ENCODE assay signal across 12 cellular contexts in the genomic region with DNA sequence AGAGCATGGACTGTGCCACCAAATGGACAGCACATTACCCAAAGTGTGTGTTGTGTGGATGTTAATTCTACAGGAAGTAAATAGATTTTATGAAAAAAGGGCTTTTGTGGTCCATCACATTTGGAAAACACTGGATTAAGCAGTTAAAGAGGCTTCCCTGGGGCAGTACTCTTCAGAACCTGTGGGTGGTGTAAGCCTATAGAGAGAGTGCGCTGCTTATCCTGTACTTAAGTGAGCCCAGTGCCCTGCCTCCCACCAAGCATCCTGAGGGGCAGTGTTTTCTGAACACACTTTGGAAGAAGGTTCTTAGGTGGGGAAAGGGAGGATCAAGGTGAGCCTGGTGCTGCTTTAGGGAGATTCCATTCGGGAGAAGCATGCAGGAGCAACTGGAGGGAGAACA. TPM values are rescaled to one million over a fixed set of nuclear protein-coding genes. Genes with fewer than 3 reads are reported as not detected.
DNase-seq lines count a peak whose midpoint lies in the region; ATAC-seq and TF ChIP-seq lines count a peak whose summit lies in the region.
"Had no signal": no experiment of that assay in that cellular context is flagged by ENCODE, and none has a peak within 500 bp of the region (broad histone marks: within the 10 kb centered on the region; RNA-seq: fewer than 3 reads in every experiment).

No MANE protein-coding gene starts in this region.

- no peaks in the 10 kb centered on the region for H3K9me3 ChIP-seq in PC-9 (ENCODE audit: insufficient read depth, low read depth)
- no peaks in the 10 kb centered on the region for H3K9me3 ChIP-seq in transverse colon
- H3K9me3 ChIP-seq in naive thymus-derived CD4-positive, alpha-beta T cell (ENCODE audit: control insufficient read depth in 2 of 3, low read length in 3 of 3) = no peaks in the 10 kb centered on the region
- H3K9me3 ChIP-seq: vagina had no signal

- no peak overlapping the region for H3K27ac Mint-ChIP-seq in activated CD8-positive, alpha-beta memory T cell treated with anti-CD3 and anti-CD28 coated beads, Interleukin-2, amount 10 ng/mL, durations not matched to agents 7 days and 5 days
- H3K27ac Mint-ChIP-seq in progenitor cell of endocrine pancreas = no peak overlapping the region
- H3K27ac Mint-ChIP-seq in naive thymus-derived CD4-positive, alpha-beta T cell = no peak overlapping the region
- H3K27ac Mint-ChIP-seq: B cell had no signal

- H3K9me2 ChIP-seq in PC-9 (ENCODE audit: insufficient read depth) = no peaks in the 10 kb centered on the region

- H3K4me3 ChIP-seq in PC-9 = no peak overlapping the region
- no peak overlapping the region for H3K4me3 ChIP-seq in epithelial cell of esophagus (ENCODE audit: low read length)
- no peak overlapping the region for H3K4me3 ChIP-seq in transverse colon
- no peak overlapping the region for H3K4me3 ChIP-seq in naive thymus-derived CD4-positive, alpha-beta T cell (ENCODE audit: low read length)
- H3K4me3 ChIP-seq: vagina had no signal

- H3K4me3 Mint-ChIP-seq in activated CD8-positive, alpha-beta memory T cell treated with anti-CD3 and anti-CD28 coated beads, Interleukin-2, amount 10 ng/mL, durations not matched to agents 7 days and 5 days = no peak overlapping the region
- no peak overlapping the region for H3K4me3 Mint-ChIP-seq in progenitor cell of endocrine pancreas (ENCODE audit: low read depth)
- no peak overlapping the region for H3K4me3 Mint-ChIP-seq in naive thymus-derived CD4-positive, alpha-beta T cell
- H3K4me3 Mint-ChIP-seq: activated T-cell treated with anti-CD3 and anti-CD28 coated beads, Interleukin-2, amount 50 U/mL, for 4 hours; B cell had no signal

- in situ Hi-C loops in transverse colon (cut with MboI; ENCODE audit: low pct_ligation_motif_present in 1 of 4, low pct_unique_long_range_greater_than_20kb in 1 of 4, low sequenced_read_pairs in 3 of 4) = no loop called here

- H3K36me3 Mint-ChIP-seq in activated CD8-positive, alpha-beta memory T cell treated with anti-CD3 and anti-CD28 coated beads, Interleukin-2, amount 10 ng/mL, durations not matched to agents 7 days and 5 days = peaks cover 2% of the 10 kb centered on the region
- H3K36me3 Mint-ChIP-seq in progenitor cell of endocrine pancreas (ENCODE audit: insufficient read depth) = peaks cover 1% of the 10 kb centered on the region
- H3K36me3 Mint-ChIP-seq in naive thymus-derived CD4-positive, alpha-beta T cell = peaks cover 0 to 14% (median 0%) of the 10 kb centered on the region in 5 donors

- H4K20me1 ChIP-seq in PC-9 (ENCODE audit: insufficient read depth) = no peaks in the 10 kb centered on the region

- no peaks in the 10 kb centered on the region for H3K4me1 ChIP-seq in PC-9 (replicated peaks; ENCODE audit: insufficient read depth)
- H3K4me1 ChIP-seq in transverse colon = no peaks in the 10 kb centered on the region
- H3K4me1 ChIP-seq in naive thymus-derived CD4-positive, alpha-beta T cell (ENCODE audit: control insufficient read depth in 2 of 2, insufficient read depth in 2 of 2, low read length in 2 of 2) = no peaks in the 10 kb centered on the region
- H3K4me1 ChIP-seq: vagina had no signal

- H3K4me2 ChIP-seq in PC-9 = no peak overlapping the region

- intact Hi-C loops in PC-9 (cut with micrococcal nuclease; ENCODE audit: unreplicated experiment) = no loop called here
- intact Hi-C loops in transverse colon (cut with DNase I; ENCODE audit: low total_unique reads) = no loop called here
- intact Hi-C loops in naive thymus-derived CD4-positive, alpha-beta T cell (cut with micrococcal nuclease) = no loop called here

- H3K9me3 Mint-ChIP-seq in activated CD8-positive, alpha-beta memory T cell treated with anti-CD3 and anti-CD28 coated beads, Interleukin-2, amount 10 ng/mL, durations not matched to agents 7 days and 5 days (ENCODE audit: low read depth) = no peaks in the 10 kb centered on the region
- H3K9me3 Mint-ChIP-seq in progenitor cell of endocrine pancreas (ENCODE audit: low read depth) = no peaks in the 10 kb centered on the region
- H3K9me3 Mint-ChIP-seq in naive thymus-derived CD4-positive, alpha-beta T cell = peaks cover 0 to 2% (median 0%) of the 10 kb centered on the region in 11 donors
- H3K9me3 Mint-ChIP-seq: activated T-cell treated with anti-CD3 and anti-CD28 coated beads, Interleukin-2, amount 50 U/mL, for 4 hours had no signal

- H3K27ac ChIP-seq in PC-9 (no peak overlapping the region), transverse colon (no peak overlapping the region)
- H3K27ac ChIP-seq in naive thymus-derived CD4-positive, alpha-beta T cell (ENCODE audit: low read depth, low read length) = no peak overlapping the region
- H3K27ac ChIP-seq: vagina had no signal

- POLR2A ChIA-PET in PC-9 (lab: Charles Lee; ENCODE audit: unreplicated experiment) = no interaction called here
- POLR2A ChIA-PET in naive thymus-derived CD4-positive, alpha-beta T cell (lab: Charles Lee) = no interaction called here

- no peaks in the 10 kb centered on the region for H3K4me1 Mint-ChIP-seq in activated CD8-positive, alpha-beta memory T cell treated with anti-CD3 and anti-CD28 coated beads, Interleukin-2, amount 10 ng/mL, durations not matched to agents 7 days and 5 days
- H3K4me1 Mint-ChIP-seq in progenitor cell of endocrine pancreas (ENCODE audit: low read depth) = no peaks in the 10 kb centered on the region
- peaks cover 0 to 5% (median 0%) of the 10 kb centered on the region in 7 donors for H3K4me1 Mint-ChIP-seq in naive thymus-derived CD4-positive, alpha-beta T cell
- H3K4me1 Mint-ChIP-seq: B cell had no signal

- no peaks in the 10 kb centered on the region for H3K27me3 ChIP-seq in PC-9 (ENCODE audit: insufficient read depth, low read depth)
- H3K27me3 ChIP-seq in transverse colon = no peaks in the 10 kb centered on the region
- H3K27me3 ChIP-seq in naive thymus-derived CD4-positive, alpha-beta T cell (ENCODE audit: control insufficient read depth in 2 of 2, insufficient read depth in 2 of 2, low read length in 2 of 2) = no peaks in the 10 kb centered on the region
- H3K27me3 ChIP-seq: vagina had no signal

- no peak for TF ChIP-seq POLR2A in transverse colon (IDR thresholded peaks at IDR 0.05)

- CTCF ChIA-PET in activated CD8-positive, alpha-beta memory T cell treated with anti-CD3 and anti-CD28 coated beads, Interleukin-2, amount 10 ng/mL, durations not matched to agents 7 days and 5 days (lab: Charles Lee) = interaction anchor here (0.8 kb wide), 1 partner anchor 15 kb away, joined by 3 read pairs; no protein-coding TSS in a partner anchor
- CTCF ChIA-PET in PC-9 (lab: Charles Lee) = no interaction called here
- CTCF ChIA-PET in naive thymus-derived CD4-positive, alpha-beta T cell (lab: Charles Lee) = no interaction called here

- WGBS in transverse colon (ENCODE audit: low coverage in 1 of 2), 2 donors = 80 to 88% methylated on average over 2 of the region's 2 CpGs

- peak; percentile 39 for ATAC-seq in activated CD8-positive, alpha-beta memory T cell treated with anti-CD3 and anti-CD28 coated beads, Interleukin-2, amount 10 ng/mL, durations not matched to agents 7 days and 5 days
- no peak for ATAC-seq in GM19351 (IDR thresholded peaks at IDR 0.05; ENCODE audit: unreplicated experiment)
- no peak for ATAC-seq in naive thymus-derived CD4-positive, alpha-beta T cell

- no TSS peak for BruUV-seq in PC-9 (replicated peaks; lab: Mats Ljungman, UMichigan)

- no peak for TF ChIP-seq EP300 in transverse colon (IDR thresholded peaks at IDR 0.05; ENCODE audit: low read depth)

- no peaks in the 10 kb centered on the region for H3K27me3 Mint-ChIP-seq in activated CD8-positive, alpha-beta memory T cell treated with anti-CD3 and anti-CD28 coated beads, Interleukin-2, amount 10 ng/mL, durations not matched to agents 7 days and 5 days
- H3K27me3 Mint-ChIP-seq in progenitor cell of endocrine pancreas = no peaks in the 10 kb centered on the region
- no peaks in the 10 kb centered on the region for H3K27me3 Mint-ChIP-seq in naive thymus-derived CD4-positive, alpha-beta T cell
- H3K27me3 Mint-ChIP-seq: B cell had no signal

- TF ChIP-seq CTCF in PC-9 (conservative IDR thresholded peaks at IDR 0.05) (peak; percentile 65), epithelial cell of esophagus (IDR thresholded peaks at IDR 0.05; ENCODE audit: insufficient read depth, low read depth, low read length, missing control alignments) (peak; percentile 50), progenitor cell of endocrine pancreas (IDR thresholded peaks at IDR 0.05; ENCODE audit: unreplicated experiment) (peak; percentile 44), transverse colon (IDR thresholded peaks at IDR 0.05) (no peak)

- DNase-seq in activated CD8-positive, alpha-beta memory T cell treated with anti-CD3 and anti-CD28 coated beads, Interleukin-2, amount 10 ng/mL, durations not matched to agents 7 days and 5 days = no peak
- no peak for DNase-seq in activated CD8-positive, alpha-beta memory T cell treated with anti-CD3 and anti-CD28 coated beads, Interleukin-2, amount 50 U/mL, for 4 hours
- DNase-seq in PC-9 (peak in 1 of 2 experiments; percentile 36), epithelial cell of esophagus (ENCODE audit: low read depth) (peak; percentile 39), progenitor cell of endocrine pancreas (ENCODE audit: low spot score, unreplicated experiment) (no peak), transverse colon (no peak)
- DNase-seq in naive thymus-derived CD4-positive, alpha-beta T cell = no peak
- DNase-seq: activated T-cell treated with anti-CD3 and anti-CD28 coated beads, Interleukin-2, amount 50 U/mL, for 4 hours; stimulated activated CD4-positive, alpha-beta T cell treated with anti-CD3 and anti-CD28 coated beads, Interleukin-4, amount 100 ng/mL, for 4 hours had no signal

- H3F3A ChIP-seq in PC-9 (ENCODE audit: insufficient read depth, low read depth) = no peaks in the 10 kb centered on the region

- no peak overlapping the region for H2AFZ ChIP-seq in PC-9

- no peaks in the 10 kb centered on the region for H3K79me2 ChIP-seq in PC-9 (ENCODE audit: low read depth)

- H3K36me3 ChIP-seq in PC-9 (ENCODE audit: low read depth) (no peaks in the 10 kb centered on the region), transverse colon (no peaks in the 10 kb centered on the region)
- H3K36me3 ChIP-seq in naive thymus-derived CD4-positive, alpha-beta T cell (ENCODE audit: control insufficient read depth in 2 of 3, insufficient read depth in 3 of 3, low read length in 3 of 3) = no peaks in the 10 kb centered on the region
- H3K36me3 ChIP-seq: vagina had no signal

RNA-seq across cellular contexts. Expression of a gene that starts 10.9 kb away (rescaled TPM):
- 10 to 100 TPM; 40.4 to 77.5 TPM for total RNA-seq in activated CD8-positive, alpha-beta memory T cell treated with anti-CD3 and anti-CD28 coated beads, Interleukin-2, amount 10 ng/mL, durations not matched to agents 7 days and 5 days
- total RNA-seq in PC-9 (2021) (21.7 and 35.8 TPM in 2 replicates), progenitor cell of endocrine pancreas (51.6 and 59.6 TPM in 2 replicates), transverse colon (100 to 1,000 TPM in 2 of 4 donors, 10 to 100 TPM in 2; 47.4 to 352 (median 154) TPM)
- total RNA-seq in naive thymus-derived CD4-positive, alpha-beta T cell = 100 to 1,000 TPM in 1 of 5 experiments, 10 to 100 TPM in 4; 54.9 to 106 (median 68.0) TPM
- 1 to 10 TPM; 2.5 to 3.3 TPM for polyA plus RNA-seq in naive thymus-derived CD4-positive, alpha-beta T cell

RNA-seq across cellular contexts. Expression of a gene that starts 22.9 kb away (rescaled TPM):
- total RNA-seq in activated CD8-positive, alpha-beta memory T cell treated with anti-CD3 and anti-CD28 coated beads, Interleukin-2, amount 10 ng/mL, durations not matched to agents 7 days and 5 days = 10 to 100 TPM; 61.7 to 77.6 TPM
- 53.2 and 57.7 TPM in 2 replicates for total RNA-seq in PC-9 (2021)
- total RNA-seq in progenitor cell of endocrine pancreas = 55.0 and 60.3 TPM in 2 replicates
- total RNA-seq in transverse colon = 10 to 100 TPM; 34.1 to 78.0 (median 43.9) TPM
- 10 to 100 TPM; 17.7 to 61.2 (median 58.0) TPM for total RNA-seq in naive thymus-derived CD4-positive, alpha-beta T cell
- polyA plus RNA-seq in naive thymus-derived CD4-positive, alpha-beta T cell = 10 to 100 TPM; 67.3 to 72.6 TPM

RNA-seq across cellular contexts. Expression of a gene that starts 28.1 kb away (rescaled TPM):
- 100 to 1,000 TPM; 274 to 300 TPM for total RNA-seq in activated CD8-positive, alpha-beta memory T cell treated with anti-CD3 and anti-CD28 coated beads, Interleukin-2, amount 10 ng/mL, durations not matched to agents 7 days and 5 days
- total RNA-seq in PC-9 (2021) (114 and 127 TPM in 2 replicates), progenitor cell of endocrine pancreas (129 and 135 TPM in 2 replicates), transverse colon (100 to 1,000 TPM; 104 to 189 (median 143) TPM)
- total RNA-seq in naive thymus-derived CD4-positive, alpha-beta T cell = 100 to 1,000 TPM; 128 to 273 (median 129) TPM
- 100 to 1,000 TPM; 205 to 212 TPM for polyA plus RNA-seq in naive thymus-derived CD4-positive, alpha-beta T cell

RNA-seq across cellular contexts. Expression of a gene that starts 28.7 kb away (rescaled TPM):
- 10 to 100 TPM; 89.8 to 90.6 TPM for total RNA-seq in activated CD8-positive, alpha-beta memory T cell treated with anti-CD3 and anti-CD28 coated beads, Interleukin-2, amount 10 ng/mL, durations not matched to agents 7 days and 5 days
- total RNA-seq in PC-9 (2021) (72.4 and 99.1 TPM in 2 replicates), progenitor cell of endocrine pancreas (66.6 and 70.8 TPM in 2 replicates), transverse colon (100 to 1,000 TPM in 2 of 4 donors, 10 to 100 TPM in 2; 53.7 to 504 (median 92.0) TPM)
- total RNA-seq in naive thymus-derived CD4-positive, alpha-beta T cell = 10 to 100 TPM; 31.6 to 67.4 (median 36.8) TPM
- polyA plus RNA-seq in naive thymus-derived CD4-positive, alpha-beta T cell = 10 to 100 TPM; 44.3 to 69.5 TPM

RNA-seq across cellular contexts. Expression of a gene that starts 51.2 kb away (rescaled TPM):
- 10 to 100 TPM; 31.7 to 57.7 TPM for total RNA-seq in activated CD8-positive, alpha-beta memory T cell treated with anti-CD3 and anti-CD28 coated beads, Interleukin-2, amount 10 ng/mL, durations not matched to agents 7 days and 5 days
- total RNA-seq in PC-9 (2021) (2.0 and 3.1 TPM in 2 replicates), progenitor cell of endocrine pancreas (16.9 and 17.1 TPM in 2 replicates), transverse colon (10 to 100 TPM in 3 of 4 donors, 1 to 10 TPM in 1; 5.6 to 45.0 (median 15.6) TPM)
- 10 to 100 TPM in 2 of 5 experiments, 1 to 10 TPM in 3; 2.1 to 36.3 (median 2.5) TPM for total RNA-seq in naive thymus-derived CD4-positive, alpha-beta T cell
- 1 to 10 TPM in 1 of 2 donors, under 1 TPM in 1; 0.85 to 2.1 TPM for polyA plus RNA-seq in naive thymus-derived CD4-positive, alpha-beta T cell

Comparison
In these comparisons a context has a peak if more than half of its experiments do, and no peak if none do; other contexts are left out.
1. CTCF ChIP-seq: peak in PC-9 (single experiment), epithelial cell of esophagus (single experiment) and progenitor cell of endocrine pancreas (single experiment); none in transverse colon (0 of 5).